Comparison of ENCODE assay signal across 1 cellular context in genomic region chr17:28807925-28808641, GRCh38.
TF ChIP-seq lines count a peak whose summit lies in the region.

No MANE protein-coding gene starts in this region.

TF ChIP-seq in HEK293, 187 proteins besides CTCF, POLR2A, EP300 and RAD21 (continued from another document and continues in another):
- TF ChIP-seq, protein P1, sequence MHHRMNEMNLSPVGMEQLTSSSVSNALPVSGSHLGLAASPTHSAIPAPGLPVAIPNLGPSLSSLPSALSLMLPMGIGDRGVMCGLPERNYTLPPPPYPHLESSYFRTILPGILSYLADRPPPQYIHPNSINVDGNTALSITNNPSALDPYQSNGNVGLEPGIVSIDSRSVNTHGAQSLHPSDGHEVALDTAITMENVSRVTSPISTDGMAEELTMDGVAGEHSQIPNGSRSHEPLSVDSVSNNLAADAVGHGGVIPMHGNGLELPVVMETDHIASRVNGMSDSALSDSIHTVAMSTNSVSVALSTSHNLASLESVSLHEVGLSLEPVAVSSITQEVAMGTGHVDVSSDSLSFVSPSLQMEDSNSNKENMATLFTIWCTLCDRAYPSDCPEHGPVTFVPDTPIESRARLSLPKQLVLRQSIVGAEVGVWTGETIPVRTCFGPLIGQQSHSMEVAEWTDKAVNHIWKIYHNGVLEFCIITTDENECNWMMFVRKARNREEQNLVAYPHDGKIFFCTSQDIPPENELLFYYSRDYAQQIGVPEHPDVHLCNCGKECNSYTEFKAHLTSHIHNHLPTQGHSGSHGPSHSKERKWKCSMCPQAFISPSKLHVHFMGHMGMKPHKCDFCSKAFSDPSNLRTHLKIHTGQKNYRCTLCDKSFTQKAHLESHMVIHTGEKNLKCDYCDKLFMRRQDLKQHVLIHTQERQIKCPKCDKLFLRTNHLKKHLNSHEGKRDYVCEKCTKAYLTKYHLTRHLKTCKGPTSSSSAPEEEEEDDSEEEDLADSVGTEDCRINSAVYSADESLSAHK (tag by site-specific recombination; IDR thresholded peaks at IDR 0.05), result peak; percentile 10; the same call in 1 of the 2 replicates
- TF ChIP-seq ZNF704 (tag by site-specific recombination; IDR thresholded peaks at IDR 0.05) (no peak), PATZ1 (tag by site-specific recombination; IDR thresholded peaks at IDR 0.05) (0 out of 2 replicates have a peak, but pooled peaks have one; percentile 34), ZNF76 (tag by site-specific recombination; IDR thresholded peaks at IDR 0.05; ENCODE audit: borderline replicate concordance, low read depth) (no peak), ZNF548 (tag by site-specific recombination; IDR thresholded peaks at IDR 0.05) (no peak), KLF10 (tag by site-specific recombination; IDR thresholded peaks at IDR 0.05) (no peak), ZNF114 (tag by site-specific recombination; IDR thresholded peaks at IDR 0.05) (no peak), ZNF513 (tag by site-specific recombination; IDR thresholded peaks at IDR 0.05) (no peak), ZSCAN23 (tag by site-specific recombination; IDR thresholded peaks at IDR 0.05) (no peak), ZNF747 (tag by site-specific recombination; IDR thresholded peaks at IDR 0.05) (no peak), ZNF549 (tag by site-specific recombination; IDR thresholded peaks at IDR 0.05) (no peak), ZNF514 (tag by site-specific recombination; IDR thresholded peaks at IDR 0.05) (no peak), ZNF16 (tag by site-specific recombination; IDR thresholded peaks at IDR 0.05; ENCODE audit: low read depth) (no peak), PRDM6 (tag by site-specific recombination; IDR thresholded peaks at IDR 0.05) (peak; percentile 95), HOXA7 (CRISPR knock-in tag; IDR thresholded peaks at IDR 0.05; ENCODE audit: borderline replicate concordance) (no peak), ZNF391 (tag by site-specific recombination; IDR thresholded peaks at IDR 0.05; ENCODE audit: borderline replicate concordance, low read depth) (0 out of 2 replicates have a peak, but pooled peaks have one; percentile 34), INSM2 (tag by site-specific recombination; IDR thresholded peaks at IDR 0.05) (peak; percentile 55; the same call in 1 of the 2 replicates), ZBTB6 (tag by site-specific recombination; IDR thresholded peaks at IDR 0.05) (no peak), ZNF600 (tag by site-specific recombination; IDR thresholded peaks at IDR 0.05) (peak; percentile 22; the same call in 1 of the 2 replicates), ZNF121 (tag by site-specific recombination; IDR thresholded peaks at IDR 0.05) (no peak), ZNF701 (tag by site-specific recombination; IDR thresholded peaks at IDR 0.05) (no peak), ZNF366 (tag by site-specific recombination; conservative IDR thresholded peaks at IDR 0.05) (peak; percentile 94), ZNF2 (tag by site-specific recombination; IDR thresholded peaks at IDR 0.05) (peak; percentile 31), GLIS1 (tag by site-specific recombination; IDR thresholded peaks at IDR 0.05) (peak; percentile 90), ZNF658 (tag by site-specific recombination; IDR thresholded peaks at IDR 0.05) (no peak), ZNF239 (tag by site-specific recombination; IDR thresholded peaks at IDR 0.05) (no peak), ZNF18 (tag by site-specific recombination; IDR thresholded peaks at IDR 0.05) (0 out of 2 replicates have a peak, but pooled peaks have one; percentile 50), ZNF266 (tag by site-specific recombination; IDR thresholded peaks at IDR 0.05; ENCODE audit: low read depth) (no peak), TSHZ1 (tag by site-specific recombination; IDR thresholded peaks at IDR 0.05; ENCODE audit: borderline replicate concordance) (peak; percentile 64; the same call in 1 of the 2 replicates), ZNF132 (tag by site-specific recombination; IDR thresholded peaks at IDR 0.05; ENCODE audit: borderline replicate concordance) (no peak)
- TF ChIP-seq, protein P2, sequence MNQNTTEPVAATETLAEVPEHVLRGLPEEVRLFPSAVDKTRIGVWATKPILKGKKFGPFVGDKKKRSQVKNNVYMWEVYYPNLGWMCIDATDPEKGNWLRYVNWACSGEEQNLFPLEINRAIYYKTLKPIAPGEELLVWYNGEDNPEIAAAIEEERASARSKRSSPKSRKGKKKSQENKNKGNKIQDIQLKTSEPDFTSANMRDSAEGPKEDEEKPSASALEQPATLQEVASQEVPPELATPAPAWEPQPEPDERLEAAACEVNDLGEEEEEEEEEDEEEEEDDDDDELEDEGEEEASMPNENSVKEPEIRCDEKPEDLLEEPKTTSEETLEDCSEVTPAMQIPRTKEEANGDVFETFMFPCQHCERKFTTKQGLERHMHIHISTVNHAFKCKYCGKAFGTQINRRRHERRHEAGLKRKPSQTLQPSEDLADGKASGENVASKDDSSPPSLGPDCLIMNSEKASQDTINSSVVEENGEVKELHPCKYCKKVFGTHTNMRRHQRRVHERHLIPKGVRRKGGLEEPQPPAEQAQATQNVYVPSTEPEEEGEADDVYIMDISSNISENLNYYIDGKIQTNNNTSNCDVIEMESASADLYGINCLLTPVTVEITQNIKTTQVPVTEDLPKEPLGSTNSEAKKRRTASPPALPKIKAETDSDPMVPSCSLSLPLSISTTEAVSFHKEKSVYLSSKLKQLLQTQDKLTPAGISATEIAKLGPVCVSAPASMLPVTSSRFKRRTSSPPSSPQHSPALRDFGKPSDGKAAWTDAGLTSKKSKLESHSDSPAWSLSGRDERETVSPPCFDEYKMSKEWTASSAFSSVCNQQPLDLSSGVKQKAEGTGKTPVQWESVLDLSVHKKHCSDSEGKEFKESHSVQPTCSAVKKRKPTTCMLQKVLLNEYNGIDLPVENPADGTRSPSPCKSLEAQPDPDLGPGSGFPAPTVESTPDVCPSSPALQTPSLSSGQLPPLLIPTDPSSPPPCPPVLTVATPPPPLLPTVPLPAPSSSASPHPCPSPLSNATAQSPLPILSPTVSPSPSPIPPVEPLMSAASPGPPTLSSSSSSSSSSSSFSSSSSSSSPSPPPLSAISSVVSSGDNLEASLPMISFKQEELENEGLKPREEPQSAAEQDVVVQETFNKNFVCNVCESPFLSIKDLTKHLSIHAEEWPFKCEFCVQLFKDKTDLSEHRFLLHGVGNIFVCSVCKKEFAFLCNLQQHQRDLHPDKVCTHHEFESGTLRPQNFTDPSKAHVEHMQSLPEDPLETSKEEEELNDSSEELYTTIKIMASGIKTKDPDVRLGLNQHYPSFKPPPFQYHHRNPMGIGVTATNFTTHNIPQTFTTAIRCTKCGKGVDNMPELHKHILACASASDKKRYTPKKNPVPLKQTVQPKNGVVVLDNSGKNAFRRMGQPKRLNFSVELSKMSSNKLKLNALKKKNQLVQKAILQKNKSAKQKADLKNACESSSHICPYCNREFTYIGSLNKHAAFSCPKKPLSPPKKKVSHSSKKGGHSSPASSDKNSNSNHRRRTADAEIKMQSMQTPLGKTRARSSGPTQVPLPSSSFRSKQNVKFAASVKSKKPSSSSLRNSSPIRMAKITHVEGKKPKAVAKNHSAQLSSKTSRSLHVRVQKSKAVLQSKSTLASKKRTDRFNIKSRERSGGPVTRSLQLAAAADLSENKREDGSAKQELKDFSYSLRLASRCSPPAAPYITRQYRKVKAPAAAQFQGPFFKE (tag by site-specific recombination; IDR thresholded peaks at IDR 0.05; ENCODE audit: borderline replicate concordance), result no peak
